ENCODE assay signal across 18 cellular contexts in genomic region chr2:43318791-43319190, GRCh38.
DNase-seq lines count a peak whose midpoint lies in the region; ATAC-seq and TF ChIP-seq lines count a peak whose summit lies in the region.
"Had no signal": no experiment of that assay in that cellular context is flagged by ENCODE, and none has a peak within 500 bp of the region (broad histone marks: within the 10 kb centered on the region; RNA-seq: fewer than 3 reads in every experiment).

No MANE protein-coding gene starts in this region.

- intact Hi-C loops in PC-9 (cut with micrococcal nuclease; ENCODE audit: unreplicated experiment) = no loop called here

- H3K4me1 ChIP-seq in GM23248 (ENCODE audit: insufficient read depth) (peaks cover 15% of the 10 kb centered on the region), hepatocyte (ENCODE audit: insufficient read depth) (peaks cover 31% of the 10 kb centered on the region), PC-9 (replicated peaks; ENCODE audit: insufficient read depth) (peaks cover 25% of the 10 kb centered on the region)

- no peak overlapping the region for H3K27ac Mint-ChIP-seq in stimulated activated effector memory CD8-positive, alpha-beta T cell treated with anti-CD3 and anti-CD28 coated beads, Interleukin-12 subunit alpha, Interleukin-12 subunit beta, amount 100 ng/mL, for 72 hours
- H3K27ac Mint-ChIP-seq: B cell; natural killer cell treated with Interleukin-12 subunit alpha and Interleukin-12 subunit beta and Interleukin-15 and Interleukin-18, amount 100 ng/mL, for 72 hours had no signal

- H3K27me3 ChIP-seq in AG04450 (ENCODE audit: control insufficient read depth, insufficient read depth, low read length) = no peaks in the 10 kb centered on the region
- H3K27me3 ChIP-seq in GM23248 (replicated peaks; ENCODE audit: insufficient read depth) = no peaks in the 10 kb centered on the region
- H3K27me3 ChIP-seq in hepatocyte = no peaks in the 10 kb centered on the region
- H3K27me3 ChIP-seq in PC-9 (ENCODE audit: insufficient read depth, low read depth) = no peaks in the 10 kb centered on the region
- H3K27me3 ChIP-seq: testis had no signal

- POLR2A ChIA-PET in AG04450 (lab: Yijun Ruan, JAX) (interaction anchor here (0.9 to 2.0 kb wide), 4 partner anchors 14 to 92 kb away, joined by 3 to 5 read pairs (median 4); partner anchors contain the start of gene ZFP36L2), PC-9 (lab: Charles Lee; ENCODE audit: unreplicated experiment) (no interaction called here)

- TF ChIP-seq CTCF in AG04450 (IDR thresholded peaks at IDR 0.05; ENCODE audit: low read depth, low read length) = no peak
- no peak for TF ChIP-seq CTCF in astrocyte of the spinal cord (IDR thresholded peaks at IDR 0.05; ENCODE audit: low read depth, low read length)
- TF ChIP-seq CTCF in hepatocyte (IDR thresholded peaks at IDR 0.05; ENCODE audit: poor library complexity) = no peak
- no peak for TF ChIP-seq CTCF in PC-9 (conservative IDR thresholded peaks at IDR 0.05)

- H3K27ac ChIP-seq in AG04450 (ENCODE audit: low read depth, low read length) (no peak overlapping the region), GM23248 (no peak overlapping the region), hepatocyte (peak overlapping the region; percentile 23), PC-9 (no peak overlapping the region)
- H3K27ac ChIP-seq: testis had no signal

- peaks cover 18% of the 10 kb centered on the region for H3K36me3 Mint-ChIP-seq in stimulated activated effector memory CD8-positive, alpha-beta T cell treated with anti-CD3 and anti-CD28 coated beads, Interleukin-12 subunit alpha, Interleukin-12 subunit beta, amount 100 ng/mL, for 72 hours
- H3K36me3 Mint-ChIP-seq: natural killer cell treated with Interleukin-12 subunit alpha and Interleukin-12 subunit beta and Interleukin-15 and Interleukin-18, amount 100 ng/mL, for 72 hours had no signal

- in situ Hi-C loops in GM23248 (cut with MboI) (no loop called here), astrocyte of the spinal cord (cut with HindIII; ENCODE audit: low sequenced_read_pairs) (no loop called here)

- no peak overlapping the region for H3K4me3 Mint-ChIP-seq in stimulated activated effector memory CD8-positive, alpha-beta T cell treated with anti-CD3 and anti-CD28 coated beads, Interleukin-12 subunit alpha, Interleukin-12 subunit beta, amount 100 ng/mL, for 72 hours
- H3K4me3 Mint-ChIP-seq: B cell; natural killer cell treated with Interleukin-12 subunit alpha and Interleukin-12 subunit beta and Interleukin-15 and Interleukin-18, amount 100 ng/mL, for 72 hours had no signal

- BruUV-seq in PC-9 (replicated peaks; lab: Mats Ljungman, UMichigan) = no TSS peak

- ATAC-seq in stimulated activated effector memory CD8-positive, alpha-beta T cell treated with anti-CD3 and anti-CD28 coated beads, Interleukin-12 subunit alpha, Interleukin-12 subunit beta, amount 100 ng/mL, for 72 hours = no peak
- ATAC-seq: natural killer cell treated with Interleukin-12 subunit alpha and Interleukin-12 subunit beta and Interleukin-15 and Interleukin-18, amount 100 ng/mL, for 72 hours had no signal

- CTCF ChIA-PET in AG04450 (lab: Charles Lee) (interaction anchor here (1.3 to 1.7 kb wide), 2 partner anchors 89 to 165 kb away, joined by 4 to 5 read pairs; no protein-coding TSS in a partner anchor), PC-9 (lab: Charles Lee) (no interaction called here)

- H3K9ac ChIP-seq in GM23248 = no peak overlapping the region

- no peaks in the 10 kb centered on the region for H3K79me2 ChIP-seq in GM23248 (ENCODE audit: insufficient read depth)
- no peaks in the 10 kb centered on the region for H3K79me2 ChIP-seq in hepatocyte
- H3K79me2 ChIP-seq in PC-9 (ENCODE audit: low read depth) = no peaks in the 10 kb centered on the region

- DNase-seq in AG04450 (ENCODE audit: low read depth, low spot score) (peak; percentile 65), GM23248 (peak; percentile 31), astrocyte of the spinal cord (ENCODE audit: low read depth, low spot score) (peak; percentile 74), hepatocyte (ENCODE audit: low spot score) (peak; percentile 36), epidermal melanocyte (ENCODE audit: insufficient read length, low spot score) (no peak), islet precursor cell (no peak), PC-9 (no peak)
- DNase-seq in stimulated activated effector memory CD8-positive, alpha-beta T cell treated with anti-CD3 and anti-CD28 coated beads, Interleukin-12 subunit alpha, Interleukin-12 subunit beta, amount 100 ng/mL, for 72 hours (ENCODE audit: low spot score in 2 of 2) = no peak
- DNase-seq: activated CD4-positive, alpha-beta T cell treated with anti-CD3 and anti-CD28 coated beads for 48 hours; activated CD8-positive, alpha-beta memory T cell treated with anti-CD3 and anti-CD28 coated beads, Interleukin-2, amount 50 U/mL, for 4 hours; anterior cingulate cortex; Calu3; glutamatergic neuron; KG1; NCI-H1092; testis had no signal

- H3K9me3 Mint-ChIP-seq in stimulated activated effector memory CD8-positive, alpha-beta T cell treated with anti-CD3 and anti-CD28 coated beads, Interleukin-12 subunit alpha, Interleukin-12 subunit beta, amount 100 ng/mL, for 72 hours = no peaks in the 10 kb centered on the region
- H3K9me3 Mint-ChIP-seq: natural killer cell treated with Interleukin-12 subunit alpha and Interleukin-12 subunit beta and Interleukin-15 and Interleukin-18, amount 100 ng/mL, for 72 hours had no signal

- no peaks in the 10 kb centered on the region for H3K36me3 ChIP-seq in GM23248 (ENCODE audit: low read depth)
- no peaks in the 10 kb centered on the region for H3K36me3 ChIP-seq in hepatocyte (replicated peaks; ENCODE audit: insufficient read depth, low read depth)
- H3K36me3 ChIP-seq in PC-9 (ENCODE audit: low read depth) = peaks cover 6% of the 10 kb centered on the region; the same call in 1 of the 2 replicates

- no peaks in the 10 kb centered on the region for H3F3A ChIP-seq in GM23248 (ENCODE audit: insufficient read depth)
- H3F3A ChIP-seq in PC-9 (ENCODE audit: insufficient read depth, low read depth) = 0 out of 2 replicates have a peak, but pooled peaks cover 3% of the 10 kb centered on the region

- H4K20me1 ChIP-seq in GM23248 (ENCODE audit: insufficient read depth) (no peaks in the 10 kb centered on the region), hepatocyte (ENCODE audit: insufficient read depth, poor library complexity, severe bottlenecking) (no peaks in the 10 kb centered on the region), PC-9 (ENCODE audit: insufficient read depth) (no peaks in the 10 kb centered on the region)

- no peak overlapping the region for H3K4me3 ChIP-seq in AG04450 (ENCODE audit: low read depth, low read length)
- no peak overlapping the region for H3K4me3 ChIP-seq in GM23248
- no peak overlapping the region for H3K4me3 ChIP-seq in astrocyte of the spinal cord (ENCODE audit: low read depth, low read length)
- no peak overlapping the region for H3K4me3 ChIP-seq in hepatocyte
- no peak overlapping the region for H3K4me3 ChIP-seq in PC-9
- H3K4me3 ChIP-seq: testis had no signal

- H3K4me2 ChIP-seq in GM23248 (ENCODE audit: unreplicated experiment) = peak overlapping the region; percentile 3
- no peak overlapping the region for H3K4me2 ChIP-seq in hepatocyte
- no peak overlapping the region for H3K4me2 ChIP-seq in PC-9

- no peak overlapping the region for H2AFZ ChIP-seq in GM23248
- H2AFZ ChIP-seq in hepatocyte = no peak overlapping the region
- H2AFZ ChIP-seq in PC-9 = no peak overlapping the region

- no peaks in the 10 kb centered on the region for H3K9me2 ChIP-seq in GM23248 (ENCODE audit: insufficient read depth)
- H3K9me2 ChIP-seq in hepatocyte (replicated peaks; ENCODE audit: insufficient read depth) = no peaks in the 10 kb centered on the region
- no peaks in the 10 kb centered on the region for H3K9me2 ChIP-seq in PC-9 (ENCODE audit: insufficient read depth)

- H3K4me1 Mint-ChIP-seq in stimulated activated effector memory CD8-positive, alpha-beta T cell treated with anti-CD3 and anti-CD28 coated beads, Interleukin-12 subunit alpha, Interleukin-12 subunit beta, amount 100 ng/mL, for 72 hours = peaks cover 14% of the 10 kb centered on the region

- H3K9me3 ChIP-seq in AG04450 (ENCODE audit: control insufficient read depth, insufficient read depth, low read length) (no peaks in the 10 kb centered on the region), GM23248 (ENCODE audit: low read depth) (no peaks in the 10 kb centered on the region), hepatocyte (ENCODE audit: low read depth) (no peaks in the 10 kb centered on the region), PC-9 (ENCODE audit: insufficient read depth, low read depth) (no peaks in the 10 kb centered on the region)
- H3K9me3 ChIP-seq: testis had no signal

Comparison
In these comparisons a context has a peak if more than half of its experiments do, and no peak if none do; other contexts are left out.
1. DNase-seq: peak in AG04450 (single experiment), GM23248 (single experiment), astrocyte of the spinal cord (single experiment) and hepatocyte (single experiment); none in epidermal melanocyte (single experiment), islet precursor cell (single experiment), stimulated activated effector memory CD8-positive, alpha-beta T cell treated with anti-CD3 and anti-CD28 coated beads, Interleukin-12 subunit alpha, Interleukin-12 subunit beta, amount 100 ng/mL, for 72 hours (0 of 2) and PC-9 (0 of 2).